17 cellular contexts compared by ENCODE assay signal in the genomic region with DNA sequence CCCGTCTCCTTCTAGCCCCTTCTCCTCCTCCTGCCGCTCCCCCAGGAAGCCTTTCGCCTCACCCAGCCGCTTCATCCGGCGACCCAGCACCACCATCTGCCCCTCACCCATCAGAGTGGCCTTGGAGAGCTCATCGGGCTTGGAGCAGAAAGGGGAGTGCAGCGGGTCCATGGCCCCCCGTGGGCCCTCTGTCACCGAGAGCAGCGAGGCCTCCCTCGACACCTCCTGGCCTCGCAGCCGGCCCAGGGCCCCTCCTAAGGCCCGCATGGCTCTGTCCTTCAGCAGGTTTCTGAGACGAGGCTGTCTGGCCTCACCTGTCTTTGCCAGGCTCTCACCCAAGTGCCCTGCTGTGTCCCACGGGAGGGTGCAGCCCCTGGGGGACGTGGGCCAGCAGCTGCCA.
A peak's percentile ranks its signal among the peaks of the same experiment; 100 is the strongest.
DNase-seq lines count a peak whose midpoint lies in the region; ATAC-seq and TF ChIP-seq lines count a peak whose summit lies in the region.
"Had no signal": no experiment of that assay in that cellular context is flagged by ENCODE, and none has a peak within 500 bp of the region (broad histone marks: within the 10 kb centered on the region; RNA-seq: fewer than 3 reads in every experiment).

No MANE protein-coding gene starts in this region.

- no peak overlapping the region for H4K91ac ChIP-seq in IMR-90 (ENCODE audit: insufficient read depth, low read depth, low read length)
- H4K91ac ChIP-seq in neuronal stem cell (ENCODE audit: low read depth, low read length, poor library complexity): no peak overlapping the region

- TF ChIP-seq POLR2A in IMR-90 (IDR thresholded peaks at IDR 0.05; ENCODE audit: low read depth, low read length): no peak

- H3K27ac ChIP-seq in BLaER1: no peak overlapping the region
- H3K27ac ChIP-seq in IMR-90 (ENCODE audit: insufficient read depth, low read length): no peak overlapping the region
- no peak overlapping the region for H3K27ac ChIP-seq in neuronal stem cell (replicated peaks; ENCODE audit: low read length)
- H3K27ac ChIP-seq: BLaER1 treated with 17β-estradiol and CSF1 and Interleukin-3, amounts not matched to agents 10 nM and 100 nM; C4-2B had no signal

- no TSS peak for BruUV-seq in IMR-90 (replicated peaks; lab: Mats Ljungman, UMichigan)

- H3K9ac ChIP-seq in BLaER1 (no peak overlapping the region), IMR-90 (ENCODE audit: low read depth, low read length) (no peak overlapping the region), neuronal stem cell (ENCODE audit: low read depth, low read length, poor library complexity) (peak overlapping the region; percentile 25)
- H3K9ac ChIP-seq: BLaER1 treated with 17β-estradiol and CSF1 and Interleukin-3, amounts not matched to agents 10 nM and 100 nM had no signal

- H3K36me3 ChIP-seq in BLaER1: no peaks in the 10 kb centered on the region
- no peaks in the 10 kb centered on the region for H3K36me3 ChIP-seq in IMR-90 (ENCODE audit: control insufficient read depth, insufficient read depth, low read length)
- H3K36me3 ChIP-seq in neuronal stem cell (replicated peaks in 1 of 2; ENCODE audit: control insufficient read depth in 2 of 2, insufficient read depth in 2 of 2, low read length in 2 of 2): no peaks in the 10 kb centered on the region
- H3K36me3 ChIP-seq: BE2C; BLaER1 treated with 17β-estradiol and CSF1 and Interleukin-3, amounts not matched to agents 10 nM and 100 nM had no signal

- no peak for ATAC-seq in IMR-90 (ENCODE audit: low read depth)
- no peak for ATAC-seq in GM19463 (IDR thresholded peaks at IDR 0.05; ENCODE audit: unreplicated experiment)
- no peak for ATAC-seq in HG03432 (IDR thresholded peaks at IDR 0.05; ENCODE audit: unreplicated experiment)
- ATAC-seq: CD8-positive, alpha-beta T cell had no signal

- CTCF ChIA-PET in IMR-90 (lab: Yijun Ruan, JAX): no interaction called here

- TF ChIP-seq CTCF in IMR-90 (conservative IDR thresholded peaks at IDR 0.05; ENCODE audit: low read depth, low read length): no peak

- no peak overlapping the region for H2BK20ac ChIP-seq in IMR-90 (ENCODE audit: low read depth, low read length)

- H2BK120ac ChIP-seq in IMR-90 (ENCODE audit: low read depth, low read length) (no peak overlapping the region), neuronal stem cell (ENCODE audit: low read depth, low read length) (no peak overlapping the region)

- H2AK5ac ChIP-seq in IMR-90 (ENCODE audit: low read depth, low read length): no peak overlapping the region
- peak overlapping the region; percentile 27 for H2AK5ac ChIP-seq in neuronal stem cell (ENCODE audit: low read depth, low read length)

- H3K4me1 ChIP-seq in BLaER1 (peaks cover 33% of the 10 kb centered on the region), IMR-90 (ENCODE audit: control insufficient read depth, insufficient read depth, low read length) (peaks cover 4% of the 10 kb centered on the region), neuronal stem cell (ENCODE audit: control insufficient read depth in 2 of 2, insufficient read depth in 1 of 2, low read depth in 1 of 2, low read length in 2 of 2) (peaks cover 7 to 11% of the 10 kb centered on the region in 2 donors)

- H4K8ac ChIP-seq in IMR-90 (ENCODE audit: low read depth in 2 of 2, low read length in 2 of 2) (no peak overlapping the region), neuronal stem cell (ENCODE audit: low read depth, low read length) (no peak overlapping the region)

- WGBS in IMR-90 (ENCODE audit: extremely low coverage in 2 of 2, insufficient read length in 1 of 2), 2 experiments: 77% methylated on average over 9 of the region's 18 CpGs; no CpG with 5 or more reads in 1 of the 2 experiments
- no CpG with 5 or more reads among the region's 18 CpGs for WGBS in neuronal stem cell (ENCODE audit: extremely low coverage in 2 of 2, insufficient read length in 2 of 2, insufficient replicate concordance in 1 of 2), 2 donors

- no peaks in the 10 kb centered on the region for H3K27me3 ChIP-seq in BLaER1
- H3K27me3 ChIP-seq in IMR-90 (ENCODE audit: control insufficient read depth, insufficient read depth, low read length): peaks cover 5% of the 10 kb centered on the region; the same call in 1 of the 2 replicates
- no peaks in the 10 kb centered on the region for H3K27me3 ChIP-seq in neuronal stem cell (ENCODE audit: control insufficient read depth in 3 of 3, insufficient read depth in 3 of 3, low read depth in 1 of 3, low read length in 3 of 3)

- H3K14ac ChIP-seq in IMR-90 (replicated peaks; ENCODE audit: low read depth, low read length): no peak overlapping the region
- peak overlapping the region; percentile 56 for H3K14ac ChIP-seq in neuronal stem cell (ENCODE audit: low read length)

- POLR2A ChIA-PET in IMR-90 (lab: Charles Lee; ENCODE audit: unreplicated experiment): no interaction called here

- no peak overlapping the region for H3K4me3 ChIP-seq in BLaER1
- H3K4me3 ChIP-seq in IMR-90 (ENCODE audit: insufficient read depth, low read depth, low read length): no peak overlapping the region
- no peak overlapping the region for H3K4me3 ChIP-seq in neuronal stem cell (ENCODE audit: low read length in 2 of 2)
- H3K4me3 ChIP-seq: BLaER1 treated with 17β-estradiol and CSF1 and Interleukin-3, amounts not matched to agents 10 nM and 100 nM had no signal

- H3K4ac ChIP-seq in IMR-90 (ENCODE audit: low read depth, low read length) (no peak overlapping the region), neuronal stem cell (ENCODE audit: low read length) (no peak overlapping the region)

- H2BK5ac ChIP-seq in IMR-90 (ENCODE audit: low read depth, low read length, poor library complexity, severe bottlenecking): no peak overlapping the region
- H2BK5ac ChIP-seq in neuronal stem cell (ENCODE audit: low read length): no peak overlapping the region

- dilution Hi-C loops in IMR-90 (cut with HindIII; ENCODE audit: low sequenced_read_pairs, unreplicated experiment): no loop called here

- H3K79me1 ChIP-seq in IMR-90 (ENCODE audit: low read depth in 1 of 2, low read length in 2 of 2) (no peaks in the 10 kb centered on the region), neuronal stem cell (ENCODE audit: low read depth, low read length) (no peaks in the 10 kb centered on the region)

- DNase-seq in IMR-90 (no peak), neuronal stem cell (ENCODE audit: low spot score) (no peak), NCI-H82 (lab: John Stamatoyannopoulos, UW) (no peak)
- DNase-seq: 8988T; ACHN; BE2C; Caco-2; Calu3; CD4-positive, alpha-beta T cell; CD8-positive, alpha-beta T cell; DMS79 treated with DMSO at 0.1 percent for 48 hours; GF-D8 had no signal

- TF ChIP-seq RAD21 in IMR-90 (IDR thresholded peaks at IDR 0.05; ENCODE audit: low read length): no peak

- intact Hi-C loops in IMR-90 (cut with micrococcal nuclease): no loop called here

- H3K4me2 ChIP-seq in BLaER1 (0 out of 2 replicates have a peak overlapping the region, but pooled peaks have one; percentile 19), IMR-90 (ENCODE audit: low read depth, low read length) (no peak overlapping the region), neuronal stem cell (ENCODE audit: insufficient read depth, low read length, poor library complexity, severe bottlenecking) (no peak overlapping the region)

- no peaks in the 10 kb centered on the region for H4K20me1 ChIP-seq in BLaER1
- no peaks in the 10 kb centered on the region for H4K20me1 ChIP-seq in IMR-90 (ENCODE audit: insufficient read depth, low read length)

- 0 out of 2 replicates have a peak, but pooled peaks cover 3% of the 10 kb centered on the region for H3K9me1 ChIP-seq in IMR-90 (ENCODE audit: insufficient read depth, low read length)

- H3K18ac ChIP-seq in IMR-90 (ENCODE audit: low read depth, low read length) (no peak overlapping the region), neuronal stem cell (ENCODE audit: low read length) (peak overlapping the region; percentile 67)

- H3K9me3 ChIP-seq in BLaER1: no peaks in the 10 kb centered on the region
- no peaks in the 10 kb centered on the region for H3K9me3 ChIP-seq in IMR-90 (ENCODE audit: control insufficient read depth, insufficient read depth, low read length)
- H3K9me3 ChIP-seq in neuronal stem cell (replicated peaks in 1 of 2; ENCODE audit: control insufficient read depth in 2 of 2, insufficient read depth in 1 of 2, low read depth in 1 of 2, low read length in 2 of 2): no peaks in the 10 kb centered on the region
- H3K9me3 ChIP-seq: BE2C, Caco-2 had no signal

- no peak overlapping the region for H2BK12ac ChIP-seq in neuronal stem cell (ENCODE audit: low read length)

- H3K56ac ChIP-seq in IMR-90 (ENCODE audit: extremely low read depth, insufficient read depth, low read length): no peak overlapping the region

- no peak overlapping the region for H3K23ac ChIP-seq in IMR-90 (ENCODE audit: low read depth, low read length)
- H3K23ac ChIP-seq in neuronal stem cell (ENCODE audit: low read depth, low read length, poor library complexity): peak overlapping the region; percentile 48

- H4K5ac ChIP-seq in IMR-90 (ENCODE audit: low read depth, low read length): no peak overlapping the region

- H2AFZ ChIP-seq in IMR-90 (replicated peaks; ENCODE audit: low read length, poor library complexity): peak overlapping the region; percentile 24
- H2AFZ ChIP-seq in neuronal stem cell (ENCODE audit: low read length): no peak overlapping the region

- H2BK15ac ChIP-seq in IMR-90 (ENCODE audit: low read depth, low read length): no peak overlapping the region
- peak overlapping the region; percentile 11 for H2BK15ac ChIP-seq in neuronal stem cell (ENCODE audit: low read length)

- in situ Hi-C loops in IMR-90 (cut with MboI; ENCODE audit: low sequenced_read_pairs): loop anchor here (25.0 kb wide), 1 partner anchor 1437 kb away; no protein-coding TSS in a partner anchor

- no peak overlapping the region for H2AK9ac ChIP-seq in IMR-90 (replicated peaks; ENCODE audit: low read depth, low read length, poor library complexity)

TF ChIP-seq in IMR-90, 13 proteins besides CTCF, POLR2A, EP300 and RAD21 (continues in another document):
- TF ChIP-seq FOS (IDR thresholded peaks at IDR 0.05; ENCODE audit: low read depth, low read length): no peak
- no peak for TF ChIP-seq NFE2L2 (IDR thresholded peaks at IDR 0.05; ENCODE audit: low read depth, low read length)
- TF ChIP-seq CEBPB (IDR thresholded peaks at IDR 0.05; ENCODE audit: low read depth, low read length): no peak
- no peak for TF ChIP-seq USF2 (IDR thresholded peaks at IDR 0.05; ENCODE audit: low read depth, low read length)
- TF ChIP-seq SMC3 (IDR thresholded peaks at IDR 0.05; ENCODE audit: low read depth, low read length): no peak
